In the genomic region with DNA sequence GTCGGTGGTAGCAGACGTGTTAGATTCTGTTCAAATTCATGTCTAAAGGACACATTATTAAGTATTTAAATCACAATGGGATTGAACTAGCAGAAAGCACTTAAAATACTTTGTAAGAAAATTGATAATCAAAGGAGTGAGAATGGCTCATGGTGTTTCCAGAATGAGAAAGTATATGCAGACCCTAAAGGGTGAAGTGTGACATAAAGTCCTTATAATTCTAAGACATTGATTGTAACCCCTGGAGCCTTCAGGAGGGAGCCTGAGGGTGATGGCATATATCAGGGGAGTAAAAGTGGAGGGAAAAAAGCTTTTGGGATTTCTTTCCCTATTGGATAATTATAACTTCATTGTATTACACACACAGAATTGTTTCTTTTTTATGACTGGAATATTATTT, we compare ENCODE assay signal across 9 cellular contexts. TPM values are rescaled to one million over a fixed set of nuclear protein-coding genes. Genes with fewer than 3 reads are reported as not detected.
"Had no signal": no experiment of that assay in that cellular context is flagged by ENCODE, and none has a peak within 500 bp of the region (broad histone marks: within the 10 kb centered on the region; RNA-seq: fewer than 3 reads in every experiment).

A gene (minus strand): TSS at position 101 of the 400 bp plus-strand sequence. CDS start 3,929 bp downstream, outside the sequence.

- H3K4me3 ChIP-seq: GM12878 had no signal

- DNase-seq: GDM1, GF-D8 had no signal

- ATAC-seq: GM12878 had no signal

- FAIRE-seq: G401.6, GM12878, GM12891, GM12892, GM18507, GM19239 had no signal

RNA-seq across cellular contexts. Expression of the gene that starts here (rescaled TPM):
- total RNA-seq: G401, GM12878 had no signal
- polyA plus RNA-seq: GM12878 had no signal
